ENCODE assay signal across 27 cellular contexts in genomic region chr7:131357282-131357880, GRCh38. TPM values are rescaled to one million over a fixed set of nuclear protein-coding genes. Genes with fewer than 3 reads are reported as not detected.
DNase-seq lines count a peak whose midpoint lies in the region; ATAC-seq and TF ChIP-seq lines count a peak whose summit lies in the region.
"Had no signal": no experiment of that assay in that cellular context is flagged by ENCODE, and none has a peak within 500 bp of the region (broad histone marks: within the 10 kb centered on the region; RNA-seq: fewer than 3 reads in every experiment).

No MANE protein-coding gene starts in this region.

- H3K9me2 ChIP-seq in SK-N-SH = no peaks in the 10 kb centered on the region

- in situ Hi-C loops in astrocyte of the spinal cord (cut with HindIII; ENCODE audit: low sequenced_read_pairs) = no loop called here

- no peaks in the 10 kb centered on the region for H3K27me3 ChIP-seq in SK-N-SH (ENCODE audit: insufficient read depth)
- H3K27me3 ChIP-seq in left lung = no peaks in the 10 kb centered on the region
- H3K27me3 ChIP-seq in smooth muscle cell (ENCODE audit: low read depth) = no peaks in the 10 kb centered on the region
- H3K27me3 ChIP-seq: esophagus muscularis mucosa, neural progenitor cell, upper lobe of left lung had no signal

- H3K4me2 ChIP-seq in SK-N-SH (no peak overlapping the region), smooth muscle cell (no peak overlapping the region)
- H3K4me2 ChIP-seq: neural progenitor cell had no signal

- H3K79me2 ChIP-seq in SK-N-SH (ENCODE audit: insufficient read depth) (peaks cover 100% of the 10 kb centered on the region), smooth muscle cell (ENCODE audit: low read depth) (peaks cover 100% of the 10 kb centered on the region)

- H3K9ac ChIP-seq in SK-N-SH (no peak overlapping the region), smooth muscle cell (ENCODE audit: low read depth) (no peak overlapping the region)
- H3K9ac ChIP-seq: neural progenitor cell had no signal

- CTCF ChIA-PET in SK-N-SH (lab: Yijun Ruan, JAX) = interaction anchor here (1.3 kb wide), 1 partner anchor 156 kb away, joined by 3 read pairs; no protein-coding TSS in a partner anchor

- no peak for TF ChIP-seq CTCF in SK-N-SH (IDR thresholded peaks at IDR 0.05)
- TF ChIP-seq CTCF in astrocyte of the spinal cord (IDR thresholded peaks at IDR 0.05; ENCODE audit: low read depth, low read length) = no peak
- TF ChIP-seq CTCF in left lung (IDR thresholded peaks at IDR 0.05) = no peak
- TF ChIP-seq CTCF in smooth muscle cell (IDR thresholded peaks at IDR 0.05; ENCODE audit: borderline replicate concordance, insufficient read depth, poor library complexity, severe bottlenecking) = no peak

- H3K36me3 ChIP-seq in SK-N-SH (replicated peaks in 1 of 2; ENCODE audit: control insufficient read depth in 1 of 2, insufficient read depth in 2 of 2, low read length in 1 of 2) (peaks cover 6 to 20% of the 10 kb centered on the region in 2 experiments), left lung (no peaks in the 10 kb centered on the region), smooth muscle cell (ENCODE audit: low read depth) (no peaks in the 10 kb centered on the region)
- H3K36me3 ChIP-seq: esophagus muscularis mucosa, neural progenitor cell, upper lobe of left lung had no signal

- DNase-seq in SK-N-SH (no peak), astrocyte of the spinal cord (ENCODE audit: low read depth, low spot score) (peak; percentile 44), left lung (no peak), smooth muscle cell (lab: John Stamatoyannopoulos, UW; ENCODE audit: unreplicated experiment) (no peak), D341Med (ENCODE audit: low spot score) (no peak), DMS153 (lab: John Stamatoyannopoulos, UW) (no peak), NCI-H2227 treated with DMSO at 0.1 percent for 48 hours (lab: John Stamatoyannopoulos, UW) (no peak)
- DNase-seq: activated CD4-positive, alpha-beta T cell treated with anti-CD3 and anti-CD28 coated beads, Interleukin-2, amount 10 ng/mL, durations not matched to agents 7 days and 5 days; activated CD8-positive, alpha-beta memory T cell treated with anti-CD3 and anti-CD28 coated beads, Interleukin-2, amount 50 U/mL, for 4 hours; activated effector memory CD4-positive, alpha-beta T cell treated with Interleukin-2 at 50 U/mL for 16 hours; amniotic stem cell; central memory CD4-positive, alpha-beta T cell; H9; Kasumi-1; midbrain; NCI-H1105; NCI-H526; psoas muscle; SHP77 treated with DMSO at 0.1 percent for 48 hours; stimulated activated CD4-positive, alpha-beta T cell treated with anti-CD3 and anti-CD28 coated beads, Interleukin-4, amount 100 ng/mL, for 24 hours; stimulated activated naive CD8-positive, alpha-beta T cell treated with anti-CD3 and anti-CD28 coated beads, Interleukin-15, amount 100 ng/mL, for 72 hours; T-helper 1 cell; upper lobe of left lung had no signal

- H3K27ac ChIP-seq in SK-N-SH (ENCODE audit: low read depth in 2 of 2, low read length in 1 of 2) (no peak overlapping the region), left lung (no peak overlapping the region), smooth muscle cell (ENCODE audit: low read depth) (peak overlapping the region; percentile 9)
- H3K27ac ChIP-seq: 22Rv1, neural progenitor cell, psoas muscle had no signal

- intact Hi-C loops in left lung (cut with DNase I) = no loop called here

- TF ChIP-seq RAD21 in SK-N-SH (IDR thresholded peaks at IDR 0.05; ENCODE audit: low read length) = no peak

- H3K4me3 ChIP-seq in SK-N-SH (ENCODE audit: low read depth in 2 of 2, low read length in 1 of 2) (no peak overlapping the region), astrocyte of the spinal cord (ENCODE audit: low read depth, low read length) (no peak overlapping the region), left lung (no peak overlapping the region), smooth muscle cell (no peak overlapping the region)
- H3K4me3 ChIP-seq: esophagus muscularis mucosa, neural progenitor cell, psoas muscle, upper lobe of left lung had no signal

- H3K4me1 ChIP-seq in SK-N-SH (ENCODE audit: control insufficient read depth in 1 of 2, insufficient read depth in 2 of 2, low read depth in 1 of 2, low read length in 1 of 2) = peaks cover 3 to 6% of the 10 kb centered on the region in 2 experiments; a peak in 2 of 4 replicates
- peaks cover 6 to 74% of the 10 kb centered on the region in 2 donors for H3K4me1 ChIP-seq in left lung
- H3K4me1 ChIP-seq in smooth muscle cell (ENCODE audit: low read depth) = peaks cover 21% of the 10 kb centered on the region

- ATAC-seq in SK-N-SH treated with all-trans-retinoic acid at 6 μM for 48 hours (peak; percentile 35; the same call in 2 of the 3 replicates), left lung (peak; percentile 79)
- ATAC-seq: stimulated activated naive CD8-positive, alpha-beta T cell treated with anti-CD3 and anti-CD28 coated beads, Interleukin-15, amount 100 ng/mL, for 72 hours had no signal

- H3K9me3 ChIP-seq in SK-N-SH (no peaks in the 10 kb centered on the region; the same call in 1 of the 2 replicates), left lung (no peaks in the 10 kb centered on the region), smooth muscle cell (replicated peaks; ENCODE audit: low read depth) (no peaks in the 10 kb centered on the region)
- H3K9me3 ChIP-seq: esophagus muscularis mucosa, psoas muscle, upper lobe of left lung had no signal

- peaks cover 21% of the 10 kb centered on the region for H3F3A ChIP-seq in SK-N-SH (replicated peaks; ENCODE audit: insufficient read depth)
- H3F3A ChIP-seq in smooth muscle cell (ENCODE audit: low read depth) = no peaks in the 10 kb centered on the region

- H2AFZ ChIP-seq in SK-N-SH (ENCODE audit: low read depth) (no peak overlapping the region), smooth muscle cell (ENCODE audit: low read depth) (no peak overlapping the region)
- H2AFZ ChIP-seq: neural progenitor cell had no signal

- TF ChIP-seq EP300 in SK-N-SH (IDR thresholded peaks at IDR 0.05; ENCODE audit: borderline replicate concordance in 1 of 2, low read depth in 1 of 2, low read length in 1 of 2) = no peak

- POLR2A ChIA-PET in SK-N-SH (lab: Yijun Ruan, JAX) = no interaction called here

- H4K20me1 ChIP-seq in SK-N-SH (ENCODE audit: insufficient read depth) (peaks cover 94% of the 10 kb centered on the region), smooth muscle cell (ENCODE audit: low read depth) (peaks cover 100% of the 10 kb centered on the region)

- WGBS in SK-N-SH (ENCODE audit: low lambda C conversion rate) = 91% methylated on average over 3 of the region's 3 CpGs
- 97% methylated on average over 3 of the region's 3 CpGs for WGBS in smooth muscle cell (ENCODE audit: low lambda C conversion rate)

TF ChIP-seq in SK-N-SH treated with all-trans-retinoic acid at 6 μM for 48 hours, 23 proteins besides CTCF, POLR2A, EP300 and RAD21 (continues in another document):
- TF ChIP-seq ISL1 (CRISPR knock-in tag; IDR thresholded peaks at IDR 0.05) (no peak), OSR1 (CRISPR knock-in tag; IDR thresholded peaks at IDR 0.05) (no peak), ZFP3 (CRISPR knock-in tag; IDR thresholded peaks at IDR 0.05) (no peak), POU6F1 (CRISPR knock-in tag; IDR thresholded peaks at IDR 0.05; ENCODE audit: borderline replicate concordance, low read depth) (no peak), PPARA (CRISPR knock-in tag; IDR thresholded peaks at IDR 0.05; ENCODE audit: borderline replicate concordance) (no peak), TCF4 (CRISPR knock-in tag; IDR thresholded peaks at IDR 0.05; ENCODE audit: borderline replicate concordance) (no peak), ESRRG (CRISPR knock-in tag; IDR thresholded peaks at IDR 0.05) (no peak), GLIS3 (CRISPR knock-in tag; IDR thresholded peaks at IDR 0.05) (no peak)

TF ChIP-seq in SK-N-SH, 30 proteins besides CTCF, POLR2A, EP300 and RAD21:
- TF ChIP-seq RCOR1 (IDR thresholded peaks at IDR 0.05; ENCODE audit: low read length) (no peak), IRF3 (IDR thresholded peaks at IDR 0.05; ENCODE audit: low read depth, low read length) (no peak), GATA2 (CRISPR knock-in tag; IDR thresholded peaks at IDR 0.05) (no peak), CHD2 (IDR thresholded peaks at IDR 0.05; ENCODE audit: low read length, partially characterized antibody) (no peak), FOXM1 (IDR thresholded peaks at IDR 0.05; ENCODE audit: low read depth) (no peak), MAX (IDR thresholded peaks at IDR 0.05; ENCODE audit: low read depth) (no peak)

RNA-seq across cellular contexts. Expression of gene MKLN1, which starts 29.7 kb away (rescaled TPM):
- polyA plus RNA-seq in SK-N-SH (2012; rRNA removed) (11.0 and 16.1 TPM in 2 replicates), smooth muscle cell (26.3 and 26.8 TPM in 2 replicates)
- 13.5 and 14.0 TPM in 2 replicates for polyA plus RNA-seq in SK-N-SH (2012; cell fraction: cytosol; rRNA removed)
- 21.1 and 29.9 TPM in 2 replicates for polyA plus RNA-seq in SK-N-SH (2012; cell fraction: nucleus; rRNA removed)
- total RNA-seq in left lung (10 to 100 TPM; 43.9 to 49.0 TPM), smooth muscle cell (45.3 and 55.5 TPM in 2 replicates)
